ENCODE assay signal across 22 cellular contexts in the genomic region with DNA sequence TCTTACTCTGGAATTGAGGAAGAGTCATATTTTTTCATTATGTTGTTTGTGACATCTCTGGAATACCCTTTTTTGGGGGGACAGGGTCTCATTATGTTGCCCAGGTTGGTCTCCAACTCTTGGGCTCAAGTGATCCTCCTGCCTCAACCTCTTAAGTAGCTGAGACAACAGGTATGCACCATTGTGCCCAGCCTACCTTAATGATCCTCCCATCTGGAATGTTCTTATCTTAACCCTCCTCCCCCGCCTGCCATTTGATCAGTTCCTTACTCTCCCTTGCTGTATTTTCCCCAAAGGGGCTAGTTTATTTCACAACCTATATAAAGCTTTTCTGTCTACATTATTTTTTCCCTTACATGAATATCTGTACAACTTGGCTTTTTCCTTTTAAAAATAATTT.
DNase-seq lines count a peak whose midpoint lies in the region; ATAC-seq, FAIRE-seq and TF ChIP-seq lines count a peak whose summit lies in the region.
"Had no signal": no experiment of that assay in that cellular context is flagged by ENCODE, and none has a peak within 500 bp of the region (broad histone marks: within the 10 kb centered on the region; RNA-seq: fewer than 3 reads in every experiment).

No MANE protein-coding gene starts in this region.

- no peaks in the 10 kb centered on the region for H4K20me1 ChIP-seq in SK-N-SH (ENCODE audit: insufficient read depth)

- CTCF ChIA-PET in SK-N-SH (lab: Yijun Ruan, JAX) = interaction anchor here (0.6 kb wide), 1 partner anchor 1001 kb away, joined by 3 read pairs; no protein-coding TSS in a partner anchor

- intact Hi-C loops in psoas muscle (cut with DNase I) = no loop called here

- H3K4me1 ChIP-seq in SK-N-SH (ENCODE audit: control insufficient read depth in 1 of 2, insufficient read depth in 2 of 2, low read depth in 1 of 2, low read length in 1 of 2) (peaks cover 0 to 11% of the 10 kb centered on the region in 2 experiments; a peak in 2 of 4 replicates), psoas muscle (no peaks in the 10 kb centered on the region)

- no peak for FAIRE-seq in bronchial epithelial cell (lab: Jason Lieb, UNC)
- FAIRE-seq: D721Med, GM19239, H1, K562 had no signal

- H3K9me2 ChIP-seq in SK-N-SH = no peaks in the 10 kb centered on the region

- DNase-seq in SK-N-SH (no peak), NCI-H226 (peak; percentile 50), bronchial epithelial cell (ENCODE audit: low read depth) (peak; percentile 64), epidermal melanocyte (ENCODE audit: insufficient read length, low spot score) (no peak), psoas muscle (no peak)
- DNase-seq: 8988T, DMS79, NCI-H1092 treated with DMSO at 0.1 percent for 48 hours, NCI-H146, NCI-H2029 treated with DMSO at 0.1 percent for 48 hours, NCI-H2171, NCI-H526, OCI-M1, SHP77 treated with DMSO at 0.1 percent for 48 hours had no signal

- TF ChIP-seq CTCF in SK-N-SH (IDR thresholded peaks at IDR 0.05) (no peak), bronchial epithelial cell (IDR thresholded peaks at IDR 0.05; ENCODE audit: insufficient read depth, low read length, severe bottlenecking) (no peak), psoas muscle (IDR thresholded peaks at IDR 0.05) (no peak)

- H3K9me3 ChIP-seq in SK-N-SH (no peaks in the 10 kb centered on the region), psoas muscle (no peaks in the 10 kb centered on the region)

- whole genome bisulfite sequencing in SK-N-SH (ENCODE audit: low lambda C conversion rate) = 78% methylated on average over 1 of the region's 1 CpG
- 82 to 94% (median 85%) methylated on average over 1 of the region's 1 CpG for WGBS in psoas muscle, 3 donors

- H3K4me3 ChIP-seq in SK-N-SH (ENCODE audit: low read depth in 2 of 2, low read length in 1 of 2) (peak overlapping the region in 1 of 2 experiments; percentile 59; a peak in 2 of 4 replicates), bronchial epithelial cell (ENCODE audit: low read depth, low read length) (peak overlapping the region; percentile 4), psoas muscle (no peak overlapping the region)
- H3K4me3 ChIP-seq: K562, SK-N-MC had no signal

- H3K79me2 ChIP-seq in SK-N-SH (ENCODE audit: insufficient read depth) = peaks cover 22% of the 10 kb centered on the region

- no peaks in the 10 kb centered on the region for H3K27me3 ChIP-seq in SK-N-SH (ENCODE audit: insufficient read depth)
- no peaks in the 10 kb centered on the region for H3K27me3 ChIP-seq in bronchial epithelial cell (ENCODE audit: control insufficient read depth, insufficient read depth, low read length)
- H3K27me3 ChIP-seq in psoas muscle (ENCODE audit: insufficient read depth in 3 of 3, low read length in 2 of 3) = no peaks in the 10 kb centered on the region

- POLR2A ChIA-PET in SK-N-SH (lab: Yijun Ruan, JAX) = no interaction called here

- peak overlapping the region; percentile 60 for H3K9ac ChIP-seq in SK-N-SH

- no peaks in the 10 kb centered on the region for H3K36me3 ChIP-seq in SK-N-SH (replicated peaks in 1 of 2; ENCODE audit: control insufficient read depth in 1 of 2, insufficient read depth in 2 of 2, low read length in 1 of 2)
- H3K36me3 ChIP-seq in bronchial epithelial cell (ENCODE audit: control insufficient read depth, insufficient read depth, low read length) = no peaks in the 10 kb centered on the region
- H3K36me3 ChIP-seq in psoas muscle (ENCODE audit: insufficient read depth in 1 of 2, low read depth in 1 of 2) = no peaks in the 10 kb centered on the region

- peaks cover 10% of the 10 kb centered on the region for H3F3A ChIP-seq in SK-N-SH (replicated peaks; ENCODE audit: insufficient read depth)

- TF ChIP-seq EP300 in SK-N-SH (IDR thresholded peaks at IDR 0.05; ENCODE audit: borderline replicate concordance in 1 of 2, low read depth in 1 of 2, low read length in 1 of 2) = no peak

- TF ChIP-seq RAD21 in SK-N-SH (IDR thresholded peaks at IDR 0.05; ENCODE audit: low read length) = no peak

- H2AFZ ChIP-seq in SK-N-SH (ENCODE audit: low read depth) = peak overlapping the region; percentile 48; the same call in 1 of the 2 replicates

- H3K4me2 ChIP-seq in SK-N-SH = peak overlapping the region; percentile 56; the same call in 1 of the 2 replicates

- ATAC-seq in SK-N-SH treated with all-trans-retinoic acid at 6 μM for 48 hours (no peak), HG03439 (IDR thresholded peaks at IDR 0.05; ENCODE audit: unreplicated experiment) (no peak), psoas muscle (no peak), GM21515 (IDR thresholded peaks at IDR 0.05; ENCODE audit: unreplicated experiment) (no peak)
- ATAC-seq: K562 had no signal

- H3K27ac ChIP-seq in SK-N-SH (ENCODE audit: low read depth in 2 of 2, low read length in 1 of 2) (peak overlapping the region; percentile 40 to 70; a peak in 3 of 4 replicates), psoas muscle (no peak overlapping the region)
- H3K27ac ChIP-seq: SK-N-MC had no signal

TF ChIP-seq in SK-N-SH, 30 proteins besides CTCF, POLR2A, EP300 and RAD21 (continues in another document):
- TF ChIP-seq MEF2A (IDR thresholded peaks at IDR 0.05; ENCODE audit: borderline replicate concordance, low read depth) = no peak
- TF ChIP-seq, protein P1, sequence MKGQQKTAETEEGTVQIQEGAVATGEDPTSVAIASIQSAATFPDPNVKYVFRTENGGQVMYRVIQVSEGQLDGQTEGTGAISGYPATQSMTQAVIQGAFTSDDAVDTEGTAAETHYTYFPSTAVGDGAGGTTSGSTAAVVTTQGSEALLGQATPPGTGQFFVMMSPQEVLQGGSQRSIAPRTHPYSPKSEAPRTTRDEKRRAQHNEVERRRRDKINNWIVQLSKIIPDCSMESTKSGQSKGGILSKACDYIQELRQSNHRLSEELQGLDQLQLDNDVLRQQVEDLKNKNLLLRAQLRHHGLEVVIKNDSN (IDR thresholded peaks at IDR 0.05; ENCODE audit: borderline replicate concordance, low read depth) = no peak
- no peak for TF ChIP-seq SMC3 (IDR thresholded peaks at IDR 0.05; ENCODE audit: low read depth, low read length)
- no peak for TF ChIP-seq IRF3 (IDR thresholded peaks at IDR 0.05; ENCODE audit: low read depth, low read length)
- no peak for TF ChIP-seq PBX3 (IDR thresholded peaks at IDR 0.05)
- no peak for TF ChIP-seq TEAD4 (IDR thresholded peaks at IDR 0.05; ENCODE audit: borderline replicate concordance, insufficient read depth)
- TF ChIP-seq SIN3A (IDR thresholded peaks at IDR 0.05; ENCODE audit: borderline replicate concordance, low read depth, low read length) = no peak
- TF ChIP-seq NRF1 (IDR thresholded peaks at IDR 0.05; ENCODE audit: low read depth, low read length) = no peak

TF ChIP-seq in SK-N-SH treated with all-trans-retinoic acid at 6 μM for 48 hours, 23 proteins besides CTCF, POLR2A, EP300 and RAD21 (continues in another document):
- TF ChIP-seq GLIS3 (CRISPR knock-in tag; IDR thresholded peaks at IDR 0.05) (no peak), BACH2 (CRISPR knock-in tag; IDR thresholded peaks at IDR 0.05; ENCODE audit: borderline replicate concordance) (no peak), ZC3H10 (CRISPR knock-in tag; IDR thresholded peaks at IDR 0.05) (no peak), ISL1 (CRISPR knock-in tag; IDR thresholded peaks at IDR 0.05) (no peak), RARB (CRISPR knock-in tag; IDR thresholded peaks at IDR 0.05) (no peak), TCF4 (CRISPR knock-in tag; IDR thresholded peaks at IDR 0.05; ENCODE audit: borderline replicate concordance) (no peak), ARNTL (CRISPR knock-in tag; IDR thresholded peaks at IDR 0.05; ENCODE audit: borderline replicate concordance, low read depth) (no peak), TSHZ2 (CRISPR knock-in tag; IDR thresholded peaks at IDR 0.05) (no peak), SNAI2 (CRISPR knock-in tag; IDR thresholded peaks at IDR 0.05) (no peak), TOX (CRISPR knock-in tag; IDR thresholded peaks at IDR 0.05; ENCODE audit: borderline replicate concordance) (no peak), OSR1 (CRISPR knock-in tag; IDR thresholded peaks at IDR 0.05) (no peak), ZFP3 (CRISPR knock-in tag; IDR thresholded peaks at IDR 0.05) (no peak), ZNF8 (CRISPR knock-in tag; IDR thresholded peaks at IDR 0.05) (no peak)
- TF ChIP-seq, protein P2, sequence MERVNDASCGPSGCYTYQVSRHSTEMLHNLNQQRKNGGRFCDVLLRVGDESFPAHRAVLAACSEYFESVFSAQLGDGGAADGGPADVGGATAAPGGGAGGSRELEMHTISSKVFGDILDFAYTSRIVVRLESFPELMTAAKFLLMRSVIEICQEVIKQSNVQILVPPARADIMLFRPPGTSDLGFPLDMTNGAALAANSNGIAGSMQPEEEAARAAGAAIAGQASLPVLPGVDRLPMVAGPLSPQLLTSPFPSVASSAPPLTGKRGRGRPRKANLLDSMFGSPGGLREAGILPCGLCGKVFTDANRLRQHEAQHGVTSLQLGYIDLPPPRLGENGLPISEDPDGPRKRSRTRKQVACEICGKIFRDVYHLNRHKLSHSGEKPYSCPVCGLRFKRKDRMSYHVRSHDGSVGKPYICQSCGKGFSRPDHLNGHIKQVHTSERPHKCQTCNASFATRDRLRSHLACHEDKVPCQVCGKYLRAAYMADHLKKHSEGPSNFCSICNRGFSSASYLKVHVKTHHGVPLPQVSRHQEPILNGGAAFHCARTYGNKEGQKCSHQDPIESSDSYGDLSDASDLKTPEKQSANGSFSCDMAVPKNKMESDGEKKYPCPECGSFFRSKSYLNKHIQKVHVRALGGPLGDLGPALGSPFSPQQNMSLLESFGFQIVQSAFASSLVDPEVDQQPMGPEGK (CRISPR knock-in tag; IDR thresholded peaks at IDR 0.05; ENCODE audit: borderline replicate concordance) = no peak

Comparison
In these comparisons a context has a peak if more than half of its experiments do, and no peak if none do; other contexts are left out.
1. DNase-seq: peak in NCI-H226 (single experiment) and bronchial epithelial cell (single experiment); none in SK-N-SH (single experiment), epidermal melanocyte (single experiment) and psoas muscle (0 of 2).